ENCODE assay signal across 1 cellular context in the genomic region with DNA sequence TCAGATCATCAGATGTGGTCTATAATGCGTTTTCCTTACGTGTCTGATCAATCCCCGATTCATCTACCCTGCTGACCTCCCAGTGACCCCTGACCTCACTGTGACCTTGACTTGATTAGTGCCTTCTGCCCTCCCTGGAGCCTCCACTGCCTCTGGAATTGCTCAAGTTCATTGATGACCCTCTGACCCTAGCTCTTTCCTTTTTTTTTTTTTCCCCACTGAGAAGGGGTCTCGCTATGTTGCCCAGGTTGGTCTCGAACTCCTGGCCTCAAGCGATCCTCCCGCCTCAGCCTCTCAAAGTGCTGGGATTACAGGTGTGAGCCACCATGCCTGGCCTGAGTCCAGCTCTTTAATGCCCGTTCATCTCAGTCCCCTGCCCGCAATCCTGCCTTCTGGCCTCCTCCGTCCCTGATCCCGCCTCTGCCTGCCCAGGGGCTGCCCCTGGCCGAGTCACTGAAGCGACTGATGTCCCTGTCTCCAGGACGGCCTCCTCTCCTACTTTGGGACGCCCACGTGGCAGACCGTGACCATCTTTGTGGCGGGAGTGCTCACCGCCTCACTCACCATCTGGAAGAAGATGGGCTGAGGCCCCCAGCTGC.
TF ChIP-seq lines count a peak whose summit lies in the region.

No MANE protein-coding gene starts in this region.

TF ChIP-seq in A549, 52 proteins besides CTCF, POLR2A, EP300 and RAD21 (continued from another document):
- no peak for TF ChIP-seq PHF8 (IDR thresholded peaks at IDR 0.05; ENCODE audit: borderline replicate concordance, low read depth)
- TF ChIP-seq RARB (CRISPR knock-in tag; IDR thresholded peaks at IDR 0.05): peak; percentile 77
